In genomic region chr16:53754938-53755910, GRCh38 we compare ENCODE assay signal across 9 cellular contexts. TPM values are rescaled to one million over a fixed set of nuclear protein-coding genes. Genes with fewer than 3 reads are reported as not detected.
DNase-seq lines count a peak whose midpoint lies in the region; ATAC-seq and TF ChIP-seq lines count a peak whose summit lies in the region.
"Had no signal": no experiment of that assay in that cellular context is flagged by ENCODE, and none has a peak within 500 bp of the region (broad histone marks: within the 10 kb centered on the region; RNA-seq: fewer than 3 reads in every experiment).

No MANE protein-coding gene starts in this region.

- no peaks in the 10 kb centered on the region for H3F3A ChIP-seq in PC-3 (ENCODE audit: low read length, unreplicated experiment)

- H3K79me2 ChIP-seq in PC-3 (ENCODE audit: low read length): peaks cover 40% of the 10 kb centered on the region

- no peaks in the 10 kb centered on the region for H3K9me2 ChIP-seq in PC-3 (replicated peaks; ENCODE audit: low read length)

- intact Hi-C loops in PC-3 (cut with micrococcal nuclease): no loop called here

- H4K20me1 ChIP-seq in PC-3 (ENCODE audit: low read length): no peaks in the 10 kb centered on the region

- no TSS peak for BruUV-seq in PC-3 (replicated peaks; lab: Mats Ljungman, UMichigan)

- no peaks in the 10 kb centered on the region for H3K9me3 ChIP-seq in PC-3 (ENCODE audit: low read length)

- no peaks in the 10 kb centered on the region for H3K36me3 ChIP-seq in PC-3 (ENCODE audit: low read depth, low read length)

- H2AFZ ChIP-seq in PC-3 (ENCODE audit: low read length): no peak overlapping the region

- DNase-seq in LoVo (ENCODE audit: low spot score): peak; percentile 81
- peak; percentile 67 for DNase-seq in PC-3
- DNase-seq in fibroblast of pulmonary artery (ENCODE audit: low read depth): peak; percentile 71
- DNase-seq in skeletal muscle cell (ENCODE audit: low read depth): peak; percentile 36
- DNase-seq in GF-D8 (lab: John Stamatoyannopoulos, UW): no peak
- no peak for DNase-seq in stimulated activated CD4-positive, alpha-beta T cell treated with anti-CD3 and anti-CD28 coated beads, Interleukin-2, amount 100 ng/mL, for 24 hours
- no peak for DNase-seq in amygdala (lab: John Stamatoyannopoulos, UW)
- DNase-seq: occipital lobe had no signal

- H3K27me3 ChIP-seq in PC-3 (ENCODE audit: low read length): no peaks in the 10 kb centered on the region

- H3K4me3 ChIP-seq in PC-3 (ENCODE audit: low read length) (no peak overlapping the region), fibroblast of pulmonary artery (replicated peaks; ENCODE audit: low read depth, low read length) (no peak overlapping the region), skeletal muscle cell (ENCODE audit: low read depth, low read length) (no peak overlapping the region)

- H3K4me1 ChIP-seq in PC-3 (ENCODE audit: insufficient read depth, low read length): peaks cover 25% of the 10 kb centered on the region

- CTCF ChIA-PET in PC-3 (lab: Charles Lee): no interaction called here

- no peak overlapping the region for H3K9ac ChIP-seq in PC-3 (ENCODE audit: low read length)

- POLR2A ChIA-PET in PC-3 (lab: Charles Lee; ENCODE audit: unreplicated experiment): no interaction called here

- peak overlapping the region; percentile 14; the same call in 1 of the 2 replicates for H3K4me2 ChIP-seq in PC-3 (ENCODE audit: low read length)

- peak; percentile 40 for ATAC-seq in PC-3
- no peak for ATAC-seq in HG02571 (IDR thresholded peaks at IDR 0.05; ENCODE audit: unreplicated experiment)

- TF ChIP-seq CTCF in PC-3 (conservative IDR thresholded peaks at IDR 0.05; ENCODE audit: low read depth, low read length) (no peak), fibroblast of pulmonary artery (IDR thresholded peaks at IDR 0.05; ENCODE audit: low read length, missing control alignments) (no peak)

- H3K27ac ChIP-seq in PC-3 (ENCODE audit: low read length): peak overlapping the region; percentile 60

RNA-seq across cellular contexts. Expression of gene FTO, which starts 51.3 kb away (rescaled TPM):
- total RNA-seq in PC-3 (2014; rRNA removed): 27.0 and 32.7 TPM in 2 replicates

RNA-seq across cellular contexts. Expression of gene RPGRIP1L, which starts 51.6 kb away (rescaled TPM):
- total RNA-seq in PC-3 (2014; rRNA removed): 3.8 and 4.6 TPM in 2 replicates

Comparison
In these comparisons a context has a peak if more than half of its experiments do, and no peak if none do; other contexts are left out.
1. DNase-seq: peak in LoVo (single experiment), PC-3 (single experiment), fibroblast of pulmonary artery (single experiment) and skeletal muscle cell (single experiment); none in GF-D8 (single experiment), stimulated activated CD4-positive, alpha-beta T cell treated with anti-CD3 and anti-CD28 coated beads, Interleukin-2, amount 100 ng/mL, for 24 hours (0 of 2) and amygdala (0 of 56).